In the genomic region with DNA sequence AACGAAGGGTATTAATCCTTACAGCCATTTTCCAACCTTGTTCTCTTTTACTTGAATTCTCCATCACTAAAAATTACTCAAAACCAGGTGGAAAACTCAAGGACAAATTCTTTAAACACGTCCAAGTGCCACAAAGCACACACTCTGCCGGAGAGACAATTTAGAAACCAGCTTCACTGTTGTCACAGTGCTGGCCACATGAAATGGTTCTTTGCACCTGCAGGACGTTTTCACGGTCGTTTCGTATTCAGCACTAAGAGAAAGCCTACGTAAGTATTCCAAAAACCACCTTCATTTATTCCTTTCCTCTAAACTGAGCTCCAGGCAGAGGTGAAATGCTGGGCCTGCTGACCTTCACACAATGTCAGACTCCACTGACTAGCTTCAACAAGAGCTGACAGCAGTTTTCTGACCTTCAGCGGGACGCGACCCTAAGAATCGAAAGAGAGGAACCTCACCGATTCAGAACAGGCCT, we compare ENCODE assay signal across 2 cellular contexts.
TF ChIP-seq lines count a peak whose summit lies in the region.

No MANE protein-coding gene starts in this region.

TF ChIP-seq in IMR-90, 13 proteins besides CTCF, POLR2A, EP300 and RAD21:
- no peak for TF ChIP-seq FOS (IDR thresholded peaks at IDR 0.05; ENCODE audit: low read depth, low read length)
- TF ChIP-seq MAZ (IDR thresholded peaks at IDR 0.05; ENCODE audit: borderline replicate concordance, low read depth, low read length), result no peak
- TF ChIP-seq NFE2L2 (IDR thresholded peaks at IDR 0.05; ENCODE audit: low read depth, low read length), result no peak
- TF ChIP-seq, protein P1, sequence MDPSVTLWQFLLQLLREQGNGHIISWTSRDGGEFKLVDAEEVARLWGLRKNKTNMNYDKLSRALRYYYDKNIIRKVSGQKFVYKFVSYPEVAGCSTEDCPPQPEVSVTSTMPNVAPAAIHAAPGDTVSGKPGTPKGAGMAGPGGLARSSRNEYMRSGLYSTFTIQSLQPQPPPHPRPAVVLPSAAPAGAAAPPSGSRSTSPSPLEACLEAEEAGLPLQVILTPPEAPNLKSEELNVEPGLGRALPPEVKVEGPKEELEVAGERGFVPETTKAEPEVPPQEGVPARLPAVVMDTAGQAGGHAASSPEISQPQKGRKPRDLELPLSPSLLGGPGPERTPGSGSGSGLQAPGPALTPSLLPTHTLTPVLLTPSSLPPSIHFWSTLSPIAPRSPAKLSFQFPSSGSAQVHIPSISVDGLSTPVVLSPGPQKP (IDR thresholded peaks at IDR 0.05; ENCODE audit: borderline replicate concordance, low read depth, low read length), result no peak
- TF ChIP-seq CHD1 (IDR thresholded peaks at IDR 0.05; ENCODE audit: low read depth, low read length), result no peak
- TF ChIP-seq BHLHE40 (IDR thresholded peaks at IDR 0.05; ENCODE audit: low read depth, low read length), result no peak
- TF ChIP-seq RFX5 (IDR thresholded peaks at IDR 0.05; ENCODE audit: low read depth, low read length), result no peak
- TF ChIP-seq, protein P2, sequence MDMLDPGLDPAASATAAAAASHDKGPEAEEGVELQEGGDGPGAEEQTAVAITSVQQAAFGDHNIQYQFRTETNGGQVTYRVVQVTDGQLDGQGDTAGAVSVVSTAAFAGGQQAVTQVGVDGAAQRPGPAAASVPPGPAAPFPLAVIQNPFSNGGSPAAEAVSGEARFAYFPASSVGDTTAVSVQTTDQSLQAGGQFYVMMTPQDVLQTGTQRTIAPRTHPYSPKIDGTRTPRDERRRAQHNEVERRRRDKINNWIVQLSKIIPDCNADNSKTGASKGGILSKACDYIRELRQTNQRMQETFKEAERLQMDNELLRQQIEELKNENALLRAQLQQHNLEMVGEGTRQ (IDR thresholded peaks at IDR 0.05; ENCODE audit: low read depth, low read length), result no peak
- TF ChIP-seq MXI1 (IDR thresholded peaks at IDR 0.05; ENCODE audit: borderline replicate concordance, low read depth, low read length), result no peak
- no peak for TF ChIP-seq RCOR1 (IDR thresholded peaks at IDR 0.05; ENCODE audit: insufficient replicate concordance, low read length)
- no peak for TF ChIP-seq CEBPB (IDR thresholded peaks at IDR 0.05; ENCODE audit: low read depth, low read length)
- TF ChIP-seq SMC3 (IDR thresholded peaks at IDR 0.05; ENCODE audit: low read depth, low read length), result no peak
- no peak for TF ChIP-seq MAFK (IDR thresholded peaks at IDR 0.05; ENCODE audit: low read depth, low read length)

TF ChIP-seq in K562, 482 proteins besides CTCF, POLR2A, EP300 and RAD21:
- TF ChIP-seq ZNF717 (CRISPR knock-in tag; IDR thresholded peaks at IDR 0.05), result no peak
- TF ChIP-seq, protein P3, sequence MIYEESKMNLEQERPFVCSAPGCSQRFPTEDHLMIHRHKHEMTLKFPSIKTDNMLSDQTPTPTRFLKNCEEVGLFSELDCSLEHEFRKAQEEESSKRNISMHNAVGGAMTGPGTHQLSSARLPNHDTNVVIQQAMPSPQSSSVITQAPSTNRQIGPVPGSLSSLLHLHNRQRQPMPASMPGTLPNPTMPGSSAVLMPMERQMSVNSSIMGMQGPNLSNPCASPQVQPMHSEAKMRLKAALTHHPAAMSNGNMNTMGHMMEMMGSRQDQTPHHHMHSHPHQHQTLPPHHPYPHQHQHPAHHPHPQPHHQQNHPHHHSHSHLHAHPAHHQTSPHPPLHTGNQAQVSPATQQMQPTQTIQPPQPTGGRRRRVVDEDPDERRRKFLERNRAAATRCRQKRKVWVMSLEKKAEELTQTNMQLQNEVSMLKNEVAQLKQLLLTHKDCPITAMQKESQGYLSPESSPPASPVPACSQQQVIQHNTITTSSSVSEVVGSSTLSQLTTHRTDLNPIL (CRISPR knock-in tag; IDR thresholded peaks at IDR 0.05), result no peak
- TF ChIP-seq, protein P4, sequence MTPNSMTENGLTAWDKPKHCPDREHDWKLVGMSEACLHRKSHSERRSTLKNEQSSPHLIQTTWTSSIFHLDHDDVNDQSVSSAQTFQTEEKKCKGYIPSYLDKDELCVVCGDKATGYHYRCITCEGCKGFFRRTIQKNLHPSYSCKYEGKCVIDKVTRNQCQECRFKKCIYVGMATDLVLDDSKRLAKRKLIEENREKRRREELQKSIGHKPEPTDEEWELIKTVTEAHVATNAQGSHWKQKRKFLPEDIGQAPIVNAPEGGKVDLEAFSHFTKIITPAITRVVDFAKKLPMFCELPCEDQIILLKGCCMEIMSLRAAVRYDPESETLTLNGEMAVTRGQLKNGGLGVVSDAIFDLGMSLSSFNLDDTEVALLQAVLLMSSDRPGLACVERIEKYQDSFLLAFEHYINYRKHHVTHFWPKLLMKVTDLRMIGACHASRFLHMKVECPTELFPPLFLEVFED (CRISPR knock-in tag; conservative IDR thresholded peaks at IDR 0.05), result no peak
- TF ChIP-seq, protein P5, sequence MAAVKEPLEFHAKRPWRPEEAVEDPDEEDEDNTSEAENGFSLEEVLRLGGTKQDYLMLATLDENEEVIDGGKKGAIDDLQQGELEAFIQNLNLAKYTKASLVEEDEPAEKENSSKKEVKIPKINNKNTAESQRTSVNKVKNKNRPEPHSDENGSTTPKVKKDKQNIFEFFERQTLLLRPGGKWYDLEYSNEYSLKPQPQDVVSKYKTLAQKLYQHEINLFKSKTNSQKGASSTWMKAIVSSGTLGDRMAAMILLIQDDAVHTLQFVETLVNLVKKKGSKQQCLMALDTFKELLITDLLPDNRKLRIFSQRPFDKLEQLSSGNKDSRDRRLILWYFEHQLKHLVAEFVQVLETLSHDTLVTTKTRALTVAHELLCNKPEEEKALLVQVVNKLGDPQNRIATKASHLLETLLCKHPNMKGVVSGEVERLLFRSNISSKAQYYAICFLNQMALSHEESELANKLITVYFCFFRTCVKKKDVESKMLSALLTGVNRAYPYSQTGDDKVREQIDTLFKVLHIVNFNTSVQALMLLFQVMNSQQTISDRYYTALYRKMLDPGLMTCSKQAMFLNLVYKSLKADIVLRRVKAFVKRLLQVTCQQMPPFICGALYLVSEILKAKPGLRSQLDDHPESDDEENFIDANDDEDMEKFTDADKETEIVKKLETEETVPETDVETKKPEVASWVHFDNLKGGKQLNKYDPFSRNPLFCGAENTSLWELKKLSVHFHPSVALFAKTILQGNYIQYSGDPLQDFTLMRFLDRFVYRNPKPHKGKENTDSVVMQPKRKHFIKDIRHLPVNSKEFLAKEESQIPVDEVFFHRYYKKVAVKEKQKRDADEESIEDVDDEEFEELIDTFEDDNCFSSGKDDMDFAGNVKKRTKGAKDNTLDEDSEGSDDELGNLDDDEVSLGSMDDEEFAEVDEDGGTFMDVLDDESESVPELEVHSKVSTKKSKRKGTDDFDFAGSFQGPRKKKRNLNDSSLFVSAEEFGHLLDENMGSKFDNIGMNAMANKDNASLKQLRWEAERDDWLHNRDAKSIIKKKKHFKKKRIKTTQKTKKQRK (IDR thresholded peaks at IDR 0.05; ENCODE audit: borderline replicate concordance, low read depth, low read length), result no peak
- TF ChIP-seq SMARCC2 (IDR thresholded peaks at IDR 0.05; ENCODE audit: low read depth), result no peak
- TF ChIP-seq MECOM (CRISPR knock-in tag; IDR thresholded peaks at IDR 0.05), result no peak
- no peak for TF ChIP-seq ZNF134 (CRISPR knock-in tag; conservative IDR thresholded peaks at IDR 0.05)
- TF ChIP-seq ESRRA (IDR thresholded peaks at IDR 0.05; ENCODE audit: borderline replicate concordance, low read depth), result no peak
- TF ChIP-seq ELF4 (CRISPR knock-in tag; IDR thresholded peaks at IDR 0.05), result no peak
- no peak for TF ChIP-seq HDGF (IDR thresholded peaks at IDR 0.05)
- TF ChIP-seq ZNF561 (CRISPR knock-in tag; conservative IDR thresholded peaks at IDR 0.05), result no peak
- no peak for TF ChIP-seq ATF7 (IDR thresholded peaks at IDR 0.05)
- TF ChIP-seq ZNF121 (CRISPR knock-in tag; conservative IDR thresholded peaks at IDR 0.05), result no peak
- TF ChIP-seq CHD4 (IDR thresholded peaks at IDR 0.05; ENCODE audit: insufficient read depth, insufficient replicate concordance, low read depth, low read length, poor library complexity, severe bottlenecking), result no peak
- TF ChIP-seq, protein P6, sequence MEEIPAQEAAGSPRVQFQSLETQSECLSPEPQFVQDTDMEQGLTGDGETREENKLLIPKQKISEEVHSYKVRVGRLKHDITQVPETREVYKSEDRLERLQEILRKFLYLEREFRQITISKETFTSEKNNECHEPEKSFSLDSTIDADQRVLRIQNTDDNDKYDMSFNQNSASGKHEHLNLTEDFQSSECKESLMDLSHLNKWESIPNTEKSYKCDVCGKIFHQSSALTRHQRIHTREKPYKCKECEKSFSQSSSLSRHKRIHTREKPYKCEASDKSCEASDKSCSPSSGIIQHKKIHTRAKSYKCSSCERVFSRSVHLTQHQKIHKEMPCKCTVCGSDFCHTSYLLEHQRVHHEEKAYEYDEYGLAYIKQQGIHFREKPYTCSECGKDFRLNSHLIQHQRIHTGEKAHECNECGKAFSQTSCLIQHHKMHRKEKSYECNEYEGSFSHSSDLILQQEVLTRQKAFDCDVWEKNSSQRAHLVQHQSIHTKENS (CRISPR knock-in tag; IDR thresholded peaks at IDR 0.05), result no peak
- TF ChIP-seq SMARCA4 (IDR thresholded peaks at IDR 0.05), result no peak
- TF ChIP-seq NCOA4 (IDR thresholded peaks at IDR 0.05; ENCODE audit: partially characterized antibody), result no peak
- no peak for TF ChIP-seq LEF1 (IDR thresholded peaks at IDR 0.05)
